1 cellular context compared by ENCODE assay signal in genomic region chr15:90893175-90894090, GRCh38.
A peak's percentile ranks its signal among the peaks of the same experiment; 100 is the strongest.
TF ChIP-seq lines count a peak whose summit lies in the region.

No MANE protein-coding gene starts in this region.

TF ChIP-seq in HepG2, 621 proteins besides CTCF, POLR2A, EP300 and RAD21 (continued from another document and continues in another):
- TF ChIP-seq, protein P1, sequence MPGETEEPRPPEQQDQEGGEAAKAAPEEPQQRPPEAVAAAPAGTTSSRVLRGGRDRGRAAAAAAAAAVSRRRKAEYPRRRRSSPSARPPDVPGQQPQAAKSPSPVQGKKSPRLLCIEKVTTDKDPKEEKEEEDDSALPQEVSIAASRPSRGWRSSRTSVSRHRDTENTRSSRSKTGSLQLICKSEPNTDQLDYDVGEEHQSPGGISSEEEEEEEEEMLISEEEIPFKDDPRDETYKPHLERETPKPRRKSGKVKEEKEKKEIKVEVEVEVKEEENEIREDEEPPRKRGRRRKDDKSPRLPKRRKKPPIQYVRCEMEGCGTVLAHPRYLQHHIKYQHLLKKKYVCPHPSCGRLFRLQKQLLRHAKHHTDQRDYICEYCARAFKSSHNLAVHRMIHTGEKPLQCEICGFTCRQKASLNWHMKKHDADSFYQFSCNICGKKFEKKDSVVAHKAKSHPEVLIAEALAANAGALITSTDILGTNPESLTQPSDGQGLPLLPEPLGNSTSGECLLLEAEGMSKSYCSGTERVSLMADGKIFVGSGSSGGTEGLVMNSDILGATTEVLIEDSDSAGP (CRISPR knock-in tag; IDR thresholded peaks at IDR 0.05; ENCODE audit: borderline replicate concordance): peak; percentile 78
- TF ChIP-seq ZNF17 (CRISPR knock-in tag; IDR thresholded peaks at IDR 0.05): no peak
- TF ChIP-seq ELF3 (CRISPR knock-in tag; IDR thresholded peaks at IDR 0.05): no peak
- TF ChIP-seq STAG1 (CRISPR knock-in tag; IDR thresholded peaks at IDR 0.05): peak; percentile 27
- peak; percentile 78 for TF ChIP-seq PHF8 (CRISPR knock-in tag; IDR thresholded peaks at IDR 0.05)
- no peak for TF ChIP-seq ZNF564 (CRISPR knock-in tag; IDR thresholded peaks at IDR 0.05)
- peak; percentile 50; the same call in 1 of the 2 replicates for TF ChIP-seq HDAC1 (CRISPR knock-in tag; IDR thresholded peaks at IDR 0.05)
- TF ChIP-seq PAWR (CRISPR knock-in tag; IDR thresholded peaks at IDR 0.05; ENCODE audit: borderline replicate concordance): 0 out of 2 replicates have a peak, but pooled peaks have one; percentile 38
- TF ChIP-seq, protein P2, sequence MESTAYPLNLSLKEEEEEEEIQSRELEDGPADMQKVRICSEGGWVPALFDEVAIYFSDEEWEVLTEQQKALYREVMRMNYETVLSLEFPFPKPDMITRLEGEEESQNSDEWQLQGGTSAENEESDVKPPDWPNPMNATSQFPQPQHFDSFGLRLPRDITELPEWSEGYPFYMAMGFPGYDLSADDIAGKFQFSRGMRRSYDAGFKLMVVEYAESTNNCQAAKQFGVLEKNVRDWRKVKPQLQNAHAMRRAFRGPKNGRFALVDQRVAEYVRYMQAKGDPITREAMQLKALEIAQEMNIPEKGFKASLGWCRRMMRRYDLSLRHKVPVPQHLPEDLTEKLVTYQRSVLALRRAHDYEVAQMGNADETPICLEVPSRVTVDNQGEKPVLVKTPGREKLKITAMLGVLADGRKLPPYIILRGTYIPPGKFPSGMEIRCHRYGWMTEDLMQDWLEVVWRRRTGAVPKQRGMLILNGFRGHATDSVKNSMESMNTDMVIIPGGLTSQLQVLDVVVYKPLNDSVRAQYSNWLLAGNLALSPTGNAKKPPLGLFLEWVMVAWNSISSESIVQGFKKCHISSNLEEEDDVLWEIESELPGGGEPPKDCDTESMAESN (CRISPR knock-in tag; conservative IDR thresholded peaks at IDR 0.05): peak; percentile 63; the same call in 1 of the 2 replicates
- TF ChIP-seq ZNF761 (CRISPR knock-in tag; conservative IDR thresholded peaks at IDR 0.05): 0 out of 2 replicates have a peak, but pooled peaks have one; percentile 34
- TF ChIP-seq KDM4B (CRISPR knock-in tag; IDR thresholded peaks at IDR 0.05): no peak
- TF ChIP-seq, protein P3, sequence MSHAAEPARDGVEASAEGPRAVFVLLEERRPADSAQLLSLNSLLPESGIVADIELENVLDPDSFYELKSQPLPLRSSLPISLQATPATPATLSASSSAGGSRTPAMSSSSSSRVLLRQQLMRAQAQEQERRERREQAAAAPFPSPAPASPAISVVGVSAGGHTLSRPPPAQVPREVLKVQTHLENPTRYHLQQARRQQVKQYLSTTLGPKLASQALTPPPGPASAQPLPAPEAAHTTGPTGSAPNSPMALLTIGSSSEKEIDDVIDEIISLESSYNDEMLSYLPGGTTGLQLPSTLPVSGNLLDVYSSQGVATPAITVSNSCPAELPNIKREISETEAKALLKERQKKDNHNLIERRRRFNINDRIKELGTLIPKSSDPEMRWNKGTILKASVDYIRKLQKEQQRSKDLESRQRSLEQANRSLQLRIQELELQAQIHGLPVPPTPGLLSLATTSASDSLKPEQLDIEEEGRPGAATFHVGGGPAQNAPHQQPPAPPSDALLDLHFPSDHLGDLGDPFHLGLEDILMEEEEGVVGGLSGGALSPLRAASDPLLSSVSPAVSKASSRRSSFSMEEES (CRISPR knock-in tag; IDR thresholded peaks at IDR 0.05): no peak
- no peak for TF ChIP-seq ZNF75D (CRISPR knock-in tag; IDR thresholded peaks at IDR 0.05; ENCODE audit: borderline replicate concordance)
- no peak for TF ChIP-seq RFX5 (IDR thresholded peaks at IDR 0.05; ENCODE audit: low read depth, low read length)
- no peak for TF ChIP-seq ZNF737 (CRISPR knock-in tag; IDR thresholded peaks at IDR 0.05; ENCODE audit: borderline replicate concordance)
- no peak for TF ChIP-seq SSRP1 (CRISPR knock-in tag; IDR thresholded peaks at IDR 0.05)
- TF ChIP-seq TCF7L2 (IDR thresholded peaks at IDR 0.05; ENCODE audit: low read depth, low read length): no peak
- TF ChIP-seq ZNF775 (CRISPR knock-in tag; IDR thresholded peaks at IDR 0.05; ENCODE audit: borderline replicate concordance): no peak
- TF ChIP-seq, protein P4, sequence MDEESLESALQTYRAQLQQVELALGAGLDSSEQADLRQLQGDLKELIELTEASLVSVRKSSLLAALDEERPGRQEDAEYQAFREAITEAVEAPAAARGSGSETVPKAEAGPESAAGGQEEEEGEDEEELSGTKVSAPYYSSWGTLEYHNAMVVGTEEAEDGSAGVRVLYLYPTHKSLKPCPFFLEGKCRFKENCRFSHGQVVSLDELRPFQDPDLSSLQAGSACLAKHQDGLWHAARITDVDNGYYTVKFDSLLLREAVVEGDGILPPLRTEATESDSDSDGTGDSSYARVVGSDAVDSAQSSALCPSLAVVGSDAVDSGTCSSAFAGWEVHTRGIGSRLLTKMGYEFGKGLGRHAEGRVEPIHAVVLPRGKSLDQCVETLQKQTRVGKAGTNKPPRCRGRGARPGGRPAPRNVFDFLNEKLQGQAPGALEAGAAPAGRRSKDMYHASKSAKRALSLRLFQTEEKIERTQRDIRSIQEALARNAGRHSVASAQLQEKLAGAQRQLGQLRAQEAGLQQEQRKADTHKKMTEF (CRISPR knock-in tag; IDR thresholded peaks at IDR 0.05): no peak; the same call in 1 of the 2 replicates
- TF ChIP-seq HDAC2 (CRISPR knock-in tag; IDR thresholded peaks at IDR 0.05): peak; percentile 58; the same call in 1 of the 2 replicates
- TF ChIP-seq ZKSCAN5 (CRISPR knock-in tag; IDR thresholded peaks at IDR 0.05): no peak
- TF ChIP-seq ZFY (CRISPR knock-in tag; IDR thresholded peaks at IDR 0.05): peak; percentile 80
- TF ChIP-seq GFI1 (CRISPR knock-in tag; IDR thresholded peaks at IDR 0.05; ENCODE audit: borderline replicate concordance): no peak
- TF ChIP-seq PCBP1 (IDR thresholded peaks at IDR 0.05; ENCODE audit: borderline replicate concordance, low read depth, low read length): no peak
- 0 out of 2 replicates have a peak, but pooled peaks have one; percentile 39 for TF ChIP-seq RXRA (CRISPR knock-in tag; IDR thresholded peaks at IDR 0.05)
- TF ChIP-seq SMAD1 (CRISPR knock-in tag; IDR thresholded peaks at IDR 0.05; ENCODE audit: borderline replicate concordance, low read depth): no peak
- no peak for TF ChIP-seq ZSCAN20 (CRISPR knock-in tag; IDR thresholded peaks at IDR 0.05; ENCODE audit: borderline replicate concordance)
- TF ChIP-seq KLF11 (CRISPR knock-in tag; IDR thresholded peaks at IDR 0.05): no peak
- no peak for TF ChIP-seq EZH2 (conservative IDR thresholded peaks at IDR 0.05; ENCODE audit: low read depth, low read length)
- no peak for TF ChIP-seq MXI1 (IDR thresholded peaks at IDR 0.05; ENCODE audit: borderline replicate concordance, low read depth, low read length)
- TF ChIP-seq ZBTB1 (CRISPR knock-in tag; IDR thresholded peaks at IDR 0.05; ENCODE audit: borderline replicate concordance): no peak
- 0 out of 2 replicates have a peak, but pooled peaks have one; percentile 26 for TF ChIP-seq ZNF605 (CRISPR knock-in tag; IDR thresholded peaks at IDR 0.05)
- TF ChIP-seq, protein P5, sequence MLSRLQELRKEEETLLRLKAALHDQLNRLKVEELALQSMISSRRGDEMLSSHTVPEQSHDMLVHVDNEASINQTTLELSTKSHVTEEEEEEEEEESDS (CRISPR knock-in tag; IDR thresholded peaks at IDR 0.05; ENCODE audit: borderline replicate concordance): no peak
- 0 out of 2 replicates have a peak, but pooled peaks have one; percentile 31 for TF ChIP-seq EED (CRISPR knock-in tag; IDR thresholded peaks at IDR 0.05)
- TF ChIP-seq CENPX (CRISPR knock-in tag; IDR thresholded peaks at IDR 0.05): no peak
- TF ChIP-seq ZFP62 (CRISPR knock-in tag; IDR thresholded peaks at IDR 0.05): no peak
- TF ChIP-seq ZNF18 (CRISPR knock-in tag; IDR thresholded peaks at IDR 0.05; ENCODE audit: insufficient replicate concordance): no peak
- TF ChIP-seq ZNF558 (CRISPR knock-in tag; IDR thresholded peaks at IDR 0.05; ENCODE audit: borderline replicate concordance): no peak
- TF ChIP-seq ASH2L (IDR thresholded peaks at IDR 0.05; ENCODE audit: insufficient read length, low read depth, low read length): no peak
- TF ChIP-seq, protein P6, sequence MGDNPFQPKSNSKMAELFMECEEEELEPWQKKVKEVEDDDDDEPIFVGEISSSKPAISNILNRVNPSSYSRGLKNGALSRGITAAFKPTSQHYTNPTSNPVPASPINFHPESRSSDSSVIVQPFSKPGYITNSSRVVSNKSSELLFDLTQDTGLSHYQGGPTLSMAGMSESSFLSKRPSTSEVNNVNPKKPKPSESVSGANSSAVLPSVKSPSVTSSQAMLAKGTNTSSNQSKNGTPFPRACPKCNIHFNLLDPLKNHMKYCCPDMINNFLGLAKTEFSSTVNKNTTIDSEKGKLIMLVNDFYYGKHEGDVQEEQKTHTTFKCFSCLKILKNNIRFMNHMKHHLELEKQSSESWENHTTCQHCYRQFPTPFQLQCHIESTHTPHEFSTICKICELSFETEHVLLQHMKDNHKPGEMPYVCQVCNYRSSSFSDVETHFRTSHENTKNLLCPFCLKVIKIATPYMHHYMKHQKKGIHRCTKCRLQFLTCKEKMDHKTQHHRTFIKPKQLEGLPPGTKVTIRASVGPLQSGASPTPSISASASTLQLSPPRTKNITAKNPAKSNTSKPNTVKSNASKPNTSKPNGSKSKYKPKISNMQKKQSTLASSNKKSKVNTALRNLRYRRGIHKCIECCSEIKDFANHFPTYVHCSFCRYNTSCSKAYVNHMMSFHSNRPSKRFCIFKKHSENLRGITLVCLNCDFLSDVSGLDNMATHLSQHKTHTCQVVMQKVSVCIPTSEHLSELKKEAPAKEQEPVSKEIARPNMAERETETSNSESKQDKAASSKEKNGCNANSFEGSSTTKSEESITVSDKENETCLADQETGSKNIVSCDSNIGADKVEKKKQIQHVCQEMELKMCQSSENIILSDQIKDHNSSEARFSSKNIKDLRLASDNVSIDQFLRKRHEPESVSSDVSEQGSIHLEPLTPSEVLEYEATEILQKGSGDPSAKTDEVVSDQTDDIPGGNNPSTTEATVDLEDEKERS (CRISPR knock-in tag; IDR thresholded peaks at IDR 0.05): 0 out of 2 replicates have a peak, but pooled peaks have one; percentile 24
- TF ChIP-seq, protein P7, sequence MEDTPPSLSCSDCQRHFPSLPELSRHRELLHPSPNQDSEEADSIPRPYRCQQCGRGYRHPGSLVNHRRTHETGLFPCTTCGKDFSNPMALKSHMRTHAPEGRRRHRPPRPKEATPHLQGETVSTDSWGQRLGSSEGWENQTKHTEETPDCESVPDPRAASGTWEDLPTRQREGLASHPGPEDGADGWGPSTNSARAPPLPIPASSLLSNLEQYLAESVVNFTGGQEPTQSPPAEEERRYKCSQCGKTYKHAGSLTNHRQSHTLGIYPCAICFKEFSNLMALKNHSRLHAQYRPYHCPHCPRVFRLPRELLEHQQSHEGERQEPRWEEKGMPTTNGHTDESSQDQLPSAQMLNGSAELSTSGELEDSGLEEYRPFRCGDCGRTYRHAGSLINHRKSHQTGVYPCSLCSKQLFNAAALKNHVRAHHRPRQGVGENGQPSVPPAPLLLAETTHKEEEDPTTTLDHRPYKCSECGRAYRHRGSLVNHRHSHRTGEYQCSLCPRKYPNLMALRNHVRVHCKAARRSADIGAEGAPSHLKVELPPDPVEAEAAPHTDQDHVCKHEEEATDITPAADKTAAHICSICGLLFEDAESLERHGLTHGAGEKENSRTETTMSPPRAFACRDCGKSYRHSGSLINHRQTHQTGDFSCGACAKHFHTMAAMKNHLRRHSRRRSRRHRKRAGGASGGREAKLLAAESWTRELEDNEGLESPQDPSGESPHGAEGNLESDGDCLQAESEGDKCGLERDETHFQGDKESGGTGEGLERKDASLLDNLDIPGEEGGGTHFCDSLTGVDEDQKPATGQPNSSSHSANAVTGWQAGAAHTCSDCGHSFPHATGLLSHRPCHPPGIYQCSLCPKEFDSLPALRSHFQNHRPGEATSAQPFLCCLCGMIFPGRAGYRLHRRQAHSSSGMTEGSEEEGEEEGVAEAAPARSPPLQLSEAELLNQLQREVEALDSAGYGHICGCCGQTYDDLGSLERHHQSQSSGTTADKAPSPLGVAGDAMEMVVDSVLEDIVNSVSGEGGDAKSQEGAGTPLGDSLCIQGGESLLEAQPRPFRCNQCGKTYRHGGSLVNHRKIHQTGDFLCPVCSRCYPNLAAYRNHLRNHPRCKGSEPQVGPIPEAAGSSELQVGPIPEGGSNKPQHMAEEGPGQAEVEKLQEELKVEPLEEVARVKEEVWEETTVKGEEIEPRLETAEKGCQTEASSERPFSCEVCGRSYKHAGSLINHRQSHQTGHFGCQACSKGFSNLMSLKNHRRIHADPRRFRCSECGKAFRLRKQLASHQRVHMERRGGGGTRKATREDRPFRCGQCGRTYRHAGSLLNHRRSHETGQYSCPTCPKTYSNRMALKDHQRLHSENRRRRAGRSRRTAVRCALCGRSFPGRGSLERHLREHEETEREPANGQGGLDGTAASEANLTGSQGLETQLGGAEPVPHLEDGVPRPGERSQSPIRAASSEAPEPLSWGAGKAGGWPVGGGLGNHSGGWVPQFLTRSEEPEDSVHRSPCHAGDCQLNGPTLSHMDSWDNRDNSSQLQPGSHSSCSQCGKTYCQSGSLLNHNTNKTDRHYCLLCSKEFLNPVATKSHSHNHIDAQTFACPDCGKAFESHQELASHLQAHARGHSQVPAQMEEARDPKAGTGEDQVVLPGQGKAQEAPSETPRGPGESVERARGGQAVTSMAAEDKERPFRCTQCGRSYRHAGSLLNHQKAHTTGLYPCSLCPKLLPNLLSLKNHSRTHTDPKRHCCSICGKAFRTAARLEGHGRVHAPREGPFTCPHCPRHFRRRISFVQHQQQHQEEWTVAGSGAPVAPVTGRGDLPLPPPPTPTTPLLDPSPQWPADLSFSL (CRISPR knock-in tag; IDR thresholded peaks at IDR 0.05): no peak
- no peak for TF ChIP-seq ARHGAP35 (CRISPR knock-in tag; IDR thresholded peaks at IDR 0.05; ENCODE audit: borderline replicate concordance)
- TF ChIP-seq, protein P8, sequence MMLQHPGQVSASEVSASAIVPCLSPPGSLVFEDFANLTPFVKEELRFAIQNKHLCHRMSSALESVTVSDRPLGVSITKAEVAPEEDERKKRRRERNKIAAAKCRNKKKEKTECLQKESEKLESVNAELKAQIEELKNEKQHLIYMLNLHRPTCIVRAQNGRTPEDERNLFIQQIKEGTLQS (CRISPR knock-in tag; IDR thresholded peaks at IDR 0.05): no peak
- no peak for TF ChIP-seq ZNF446 (CRISPR knock-in tag; IDR thresholded peaks at IDR 0.05)
- no peak for TF ChIP-seq ZMYM2 (CRISPR knock-in tag; IDR thresholded peaks at IDR 0.05)
- TF ChIP-seq KMT2A (CRISPR knock-in tag; IDR thresholded peaks at IDR 0.05): peak; percentile 48; the same call in 1 of the 2 replicates
- TF ChIP-seq ZNF724P (CRISPR knock-in tag; IDR thresholded peaks at IDR 0.05; ENCODE audit: borderline replicate concordance): no peak
- TF ChIP-seq ETV6 (CRISPR knock-in tag; conservative IDR thresholded peaks at IDR 0.05): no peak
- TF ChIP-seq ZFP37 (CRISPR knock-in tag; IDR thresholded peaks at IDR 0.05; ENCODE audit: borderline replicate concordance): no peak
- no peak for TF ChIP-seq ZNF619 (CRISPR knock-in tag; IDR thresholded peaks at IDR 0.05)
- TF ChIP-seq SIN3A (IDR thresholded peaks at IDR 0.05; ENCODE audit: borderline replicate concordance, low read depth, low read length): peak; percentile 64; the same call in 1 of the 2 replicates
- no peak for TF ChIP-seq TMF1 (CRISPR knock-in tag; IDR thresholded peaks at IDR 0.05; ENCODE audit: low read depth)
